ENCODE assay signal across 21 cellular contexts in genomic region chr16:20074089-20074956, GRCh38. TPM values are rescaled to one million over a fixed set of nuclear protein-coding genes. Genes with fewer than 3 reads are reported as not detected.
DNase-seq lines count a peak whose midpoint lies in the region; ATAC-seq, FAIRE-seq and TF ChIP-seq lines count a peak whose summit lies in the region.
"Had no signal": no experiment of that assay in that cellular context is flagged by ENCODE, and none has a peak within 500 bp of the region (broad histone marks: within the 10 kb centered on the region; RNA-seq: fewer than 3 reads in every experiment).

No MANE protein-coding gene starts in this region.

- H3K4me3 Mint-ChIP-seq in H9: peak overlapping the region; percentile 60 to 90

- no peak overlapping the region for H2AK5ac ChIP-seq in H9 (ENCODE audit: insufficient read length, low read length)
- no peak overlapping the region for H2AK5ac ChIP-seq in neuronal stem cell (ENCODE audit: low read depth, low read length)

- H2BK15ac ChIP-seq in H9 (ENCODE audit: low read depth, low read length) (no peak overlapping the region), neuronal stem cell (ENCODE audit: low read length) (no peak overlapping the region)

- no peaks in the 10 kb centered on the region for H3K79me1 ChIP-seq in H9 (ENCODE audit: insufficient read depth, low read depth, low read length, poor library complexity, severe bottlenecking)
- H3K79me1 ChIP-seq in neuronal stem cell (ENCODE audit: low read depth, low read length): no peaks in the 10 kb centered on the region

- H4K5ac ChIP-seq in H9 (ENCODE audit: insufficient read length, low read depth, low read length): no peak overlapping the region

- H2BK120ac ChIP-seq in H9 (ENCODE audit: low read depth, low read length, poor library complexity, severe bottlenecking): no peak overlapping the region
- H2BK120ac ChIP-seq in neuronal stem cell (ENCODE audit: low read depth, low read length): no peak overlapping the region

- no peaks in the 10 kb centered on the region; the same call in 1 of the 2 replicates for H3K4me1 ChIP-seq in H9 (ENCODE audit: insufficient read depth, low read length)
- peaks cover 10% of the 10 kb centered on the region for H3K4me1 ChIP-seq in iPS DF 6.9 (ENCODE audit: control insufficient read depth, insufficient read depth, low read length)
- peaks cover 0 to 11% of the 10 kb centered on the region in 2 donors for H3K4me1 ChIP-seq in neuronal stem cell (ENCODE audit: control insufficient read depth in 2 of 2, insufficient read depth in 1 of 2, low read depth in 1 of 2, low read length in 2 of 2)
- H3K4me1 ChIP-seq: left lung, vagina had no signal

- H3K9ac ChIP-seq in H9 (ENCODE audit: extremely low read depth, insufficient read length, low read length): no peak overlapping the region
- peak overlapping the region; percentile 53 for H3K9ac ChIP-seq in neuronal stem cell (ENCODE audit: low read depth, low read length, poor library complexity)

- H3K27me3 Mint-ChIP-seq in H9 (ENCODE audit: low read depth): peaks cover 73% of the 10 kb centered on the region

- H3K27ac ChIP-seq in H9 (ENCODE audit: insufficient read length, low read depth, low read length): no peak overlapping the region
- no peak overlapping the region for H3K27ac ChIP-seq in iPS DF 6.9 (ENCODE audit: low read length)
- no peak overlapping the region for H3K27ac ChIP-seq in neuronal stem cell (replicated peaks; ENCODE audit: low read length)
- H3K27ac ChIP-seq: left lung, vagina, VCaP had no signal

- H3K36me3 Mint-ChIP-seq in H9 (ENCODE audit: insufficient read depth in 1 of 3, low read depth in 3 of 3): no peaks in the 10 kb centered on the region

- peak overlapping the region; percentile 75 for H3K4me2 ChIP-seq in H9 (ENCODE audit: insufficient read depth, insufficient read length, low read length)
- H3K4me2 ChIP-seq in neuronal stem cell (ENCODE audit: insufficient read depth, low read length, poor library complexity, severe bottlenecking): peak overlapping the region; percentile 97

- DNase-seq in H9 (no peak), NCI-H69 (lab: John Stamatoyannopoulos, UW) (peak; percentile 29), iPS DF 6.9 (ENCODE audit: low read depth, low spot score) (no peak), neuronal stem cell (ENCODE audit: low spot score) (no peak), GM12892 (ENCODE audit: insufficient read length) (no peak), D341Med (ENCODE audit: low spot score) (no peak)
- DNase-seq: activated CD4-positive, alpha-beta T cell treated with anti-CD3 and anti-CD28 coated beads, Interleukin-2, amount 50 U/mL, for 4 hours; activated naive CD4-positive, alpha-beta T cell; AML-193; Kasumi-1; left lung; mucosa of descending colon; NCI-H1417; NCI-H446 treated with DMSO at 0.1 percent for 48 hours; Right ventricle myocardium superior had no signal

- H3K27me3 ChIP-seq in H9 (ENCODE audit: insufficient read depth, low read length) (peaks cover 17% of the 10 kb centered on the region; the same call in 1 of the 2 replicates), iPS DF 6.9 (ENCODE audit: control insufficient read depth, insufficient read depth, low read length) (peaks cover 13% of the 10 kb centered on the region), neuronal stem cell (ENCODE audit: control insufficient read depth in 3 of 3, insufficient read depth in 3 of 3, low read depth in 1 of 3, low read length in 3 of 3) (peaks cover 5 to 61% (median 38%) of the 10 kb centered on the region in 3 experiments)

- no peak overlapping the region; the same call in 1 of the 2 replicates for H3K14ac ChIP-seq in H9 (ENCODE audit: insufficient read depth, low read length)
- peak overlapping the region; percentile 22 for H3K14ac ChIP-seq in neuronal stem cell (ENCODE audit: low read length)

- TF ChIP-seq POLR2A in GM12892 (IDR thresholded peaks at IDR 0.05; ENCODE audit: low read depth, low read length): no peak

- H4K8ac ChIP-seq in H9 (replicated peaks; ENCODE audit: insufficient read length, low read depth, low read length) (no peak overlapping the region), neuronal stem cell (ENCODE audit: low read depth, low read length) (no peak overlapping the region)

- H4K20me1 ChIP-seq in H9 (ENCODE audit: control insufficient read depth, insufficient read depth, insufficient read length): no peaks in the 10 kb centered on the region

- H3K4me1 Mint-ChIP-seq in H9: peaks cover 31 to 35% of the 10 kb centered on the region in 2 experiments

- H3K18ac ChIP-seq in H9 (ENCODE audit: insufficient read length, low read depth, low read length): no peak overlapping the region
- H3K18ac ChIP-seq in neuronal stem cell (ENCODE audit: low read length): peak overlapping the region; percentile 50

- no peak for ATAC-seq in HG02763 (IDR thresholded peaks at IDR 0.05; ENCODE audit: unreplicated experiment)
- ATAC-seq: left lung, mucosa of descending colon had no signal

- H3K36me3 ChIP-seq in iPS DF 6.9 (ENCODE audit: control insufficient read depth, insufficient read depth, low read length) (no peaks in the 10 kb centered on the region), neuronal stem cell (replicated peaks in 1 of 2; ENCODE audit: control insufficient read depth in 2 of 2, insufficient read depth in 2 of 2, low read length in 2 of 2) (no peaks in the 10 kb centered on the region)
- H3K36me3 ChIP-seq: left lung, vagina had no signal

- H2AFZ ChIP-seq in H9 (ENCODE audit: low read length) (no peak overlapping the region), neuronal stem cell (ENCODE audit: low read length) (peak overlapping the region; percentile 57)

- peaks cover 0 to under 1% of the 10 kb centered on the region in 2 experiments; a peak in 1 of 5 replicates for H3K9me3 Mint-ChIP-seq in H9

- no peak overlapping the region for H2BK12ac ChIP-seq in H9 (ENCODE audit: insufficient read length, low read depth, low read length)
- H2BK12ac ChIP-seq in neuronal stem cell (ENCODE audit: low read length): no peak overlapping the region

- H3K56ac ChIP-seq in H9 (ENCODE audit: insufficient read length, low read depth, low read length): no peak overlapping the region

- H3K9me3 ChIP-seq in H9 (ENCODE audit: control insufficient read depth, low read depth, low read length) (no peaks in the 10 kb centered on the region), iPS DF 6.9 (ENCODE audit: control insufficient read depth, insufficient read depth, low read length) (no peaks in the 10 kb centered on the region), neuronal stem cell (replicated peaks in 1 of 2; ENCODE audit: control insufficient read depth in 2 of 2, insufficient read depth in 1 of 2, low read depth in 1 of 2, low read length in 2 of 2) (no peaks in the 10 kb centered on the region)
- H3K9me3 ChIP-seq: left lung, mucosa of descending colon, vagina had no signal

- H2BK5ac ChIP-seq in H9 (ENCODE audit: insufficient read length, low read length) (no peak overlapping the region), neuronal stem cell (ENCODE audit: low read length) (no peak overlapping the region)

- H4K91ac ChIP-seq in H9 (ENCODE audit: insufficient read length, low read depth, low read length): no peak overlapping the region
- no peak overlapping the region for H4K91ac ChIP-seq in neuronal stem cell (ENCODE audit: low read depth, low read length, poor library complexity)

- peaks cover 13% of the 10 kb centered on the region for H3K23me2 ChIP-seq in H9 (ENCODE audit: insufficient read length, low read depth, low read length, poor library complexity, severe bottlenecking)

- H3K23ac ChIP-seq in H9 (ENCODE audit: insufficient read length, low read depth, low read length) (no peak overlapping the region), neuronal stem cell (ENCODE audit: low read depth, low read length, poor library complexity) (no peak overlapping the region)

- H3K27ac Mint-ChIP-seq in H9: no peak overlapping the region; a peak in 2 of 7 replicates

- TF ChIP-seq CTCF in H9 (conservative IDR thresholded peaks at IDR 0.05): no peak

- no peak overlapping the region for H3K4ac ChIP-seq in H9 (ENCODE audit: low read depth, low read length)
- H3K4ac ChIP-seq in neuronal stem cell (ENCODE audit: low read length): no peak overlapping the region

- no CpG with 5 or more reads among the region's 35 CpGs for WGBS in H9 (ENCODE audit: extremely low coverage, insufficient read length, low lambda C conversion rate)
- WGBS in iPS DF 6.9 (ENCODE audit: insufficient coverage, insufficient read length): no CpG with 5 or more reads among the region's 35 CpGs
- WGBS in neuronal stem cell (ENCODE audit: extremely low coverage in 2 of 2, insufficient read length in 2 of 2, insufficient replicate concordance in 1 of 2), 2 donors: no CpG with 5 or more reads among the region's 35 CpGs

- no peaks in the 10 kb centered on the region for H3K79me2 ChIP-seq in H9 (ENCODE audit: insufficient read depth, low read length)

- H3K4me3 ChIP-seq in iPS DF 6.9 (ENCODE audit: low read length) (peak overlapping the region; percentile 36; the same call in 1 of the 2 replicates), neuronal stem cell (ENCODE audit: low read length in 2 of 2) (peak overlapping the region in 1 of 2 donors; percentile 82)
- H3K4me3 ChIP-seq: left lung, mucosa of descending colon, vagina had no signal

- H3T11ph ChIP-seq in H9 (ENCODE audit: low read length): no peak overlapping the region

- no peak overlapping the region for H2BK20ac ChIP-seq in H9 (ENCODE audit: low read depth, low read length, poor library complexity, severe bottlenecking)

- no peak for FAIRE-seq in GM12892 (lab: Jason Lieb, UNC)

RNA-seq across cellular contexts. Expression of gene GPR139, which starts 0.6 kb away (rescaled TPM):
- total RNA-seq in H9 (2021): 0.22 TPM in 1 of 2 replicates, not detected in the other
- polyA plus RNA-seq in neuronal stem cell (2013, experiment 1 of 2): 0.20 TPM
- polyA plus RNA-seq in neuronal stem cell (2013, experiment 2 of 2): 0.28 TPM
- polyA plus RNA-seq in GM12892 (2012; ENCODE audit: missing spikeins): not detected
- total RNA-seq: G401; left lung; mucosa of descending colon; osteocyte; Right ventricle myocardium superior; T-helper 1 cell treated with Interleukin-12 subunit alpha and Interleukin-12 subunit beta and Interleukin-4 antibody, amounts not matched to agents 30 ng/mL and 1 ng/mL, for 36 hours; vagina had no signal
